In genomic region chr19:11014403-11014911, GRCh38 we compare ENCODE assay signal across 12 cellular contexts.
"Had no signal": no experiment of that assay in that cellular context is flagged by ENCODE, and none has a peak within 500 bp of the region (broad histone marks: within the 10 kb centered on the region; RNA-seq: fewer than 3 reads in every experiment).

No MANE protein-coding gene starts in this region.

- H3K9me3 Mint-ChIP-seq: activated CD4-positive, alpha-beta memory T cell treated with anti-CD3 and anti-CD28 coated beads, Interleukin-2, amount 10 ng/mL, durations not matched to agents 7 days and 5 days; activated naive CD8-positive, alpha-beta T cell treated with anti-CD3 and anti-CD28 coated beads, Interleukin-2, amount 10 ng/mL, durations not matched to agents 7 days and 5 days; naive thymus-derived CD8-positive, alpha-beta T cell; stimulated activated naive CD8-positive, alpha-beta T cell treated with anti-CD3 and anti-CD28 coated beads, Interleukin-15, Interleukin-2, amounts not matched to agents 100 ng/mL and 50 ng/mL, for 24 hours had no signal

- H3K4me1 Mint-ChIP-seq: activated CD4-positive, alpha-beta memory T cell treated with anti-CD3 and anti-CD28 coated beads, Interleukin-2, amount 10 ng/mL, durations not matched to agents 7 days and 5 days; activated naive CD8-positive, alpha-beta T cell treated with anti-CD3 and anti-CD28 coated beads, Interleukin-2, amount 10 ng/mL, durations not matched to agents 7 days and 5 days had no signal

- H3K27me3 Mint-ChIP-seq: activated CD4-positive, alpha-beta memory T cell treated with anti-CD3 and anti-CD28 coated beads, Interleukin-2, amount 10 ng/mL, durations not matched to agents 7 days and 5 days; activated naive CD8-positive, alpha-beta T cell treated with anti-CD3 and anti-CD28 coated beads, Interleukin-2, amount 10 ng/mL, durations not matched to agents 7 days and 5 days; naive thymus-derived CD8-positive, alpha-beta T cell; stimulated activated naive CD8-positive, alpha-beta T cell treated with anti-CD3 and anti-CD28 coated beads, Interleukin-15, Interleukin-2, amounts not matched to agents 100 ng/mL and 50 ng/mL, for 24 hours had no signal

- H3K27ac Mint-ChIP-seq: activated CD4-positive, alpha-beta memory T cell treated with anti-CD3 and anti-CD28 coated beads, Interleukin-2, amount 10 ng/mL, durations not matched to agents 7 days and 5 days; activated naive CD8-positive, alpha-beta T cell treated with anti-CD3 and anti-CD28 coated beads, Interleukin-2, amount 10 ng/mL, durations not matched to agents 7 days and 5 days; stimulated activated naive CD8-positive, alpha-beta T cell treated with anti-CD3 and anti-CD28 coated beads, Interleukin-15, Interleukin-2, amounts not matched to agents 100 ng/mL and 50 ng/mL, for 24 hours had no signal

- H3K4me1 ChIP-seq: colonic mucosa, upper lobe of right lung had no signal

- H3K27me3 ChIP-seq: colonic mucosa, upper lobe of right lung had no signal

- H3K4me3 ChIP-seq: colonic mucosa, mucosa of descending colon, upper lobe of right lung had no signal

- H3K27ac ChIP-seq: colonic mucosa, upper lobe of right lung had no signal

- H3K9me3 ChIP-seq: colonic mucosa, mucosa of descending colon, upper lobe of right lung had no signal

- DNase-seq: activated CD4-positive, alpha-beta memory T cell treated with anti-CD3 and anti-CD28 coated beads, Interleukin-2, amount 10 ng/mL, durations not matched to agents 7 days and 5 days; activated CD4-positive, alpha-beta T cell treated with anti-CD3 and anti-CD28 coated beads for 1 hour; activated naive CD8-positive, alpha-beta T cell treated with anti-CD3 and anti-CD28 coated beads, Interleukin-2, amount 10 ng/mL, durations not matched to agents 7 days and 5 days; anterior cingulate cortex; colonic mucosa; mammary epithelial cell; mucosa of descending colon; stimulated activated CD4-positive, alpha-beta T cell treated with anti-CD3 and anti-CD28 coated beads, Interleukin-4, amount 100 ng/mL, for 1 hour; stimulated activated CD8-positive, alpha-beta memory T cell treated with anti-CD3 and anti-CD28 coated beads, Interleukin-4, amount 100 ng/mL, for 48 hours; upper lobe of right lung had no signal

- ATAC-seq: mucosa of descending colon; naive thymus-derived CD8-positive, alpha-beta T cell; upper lobe of right lung had no signal

- H3K4me3 Mint-ChIP-seq: activated CD4-positive, alpha-beta memory T cell treated with anti-CD3 and anti-CD28 coated beads, Interleukin-2, amount 10 ng/mL, durations not matched to agents 7 days and 5 days; activated naive CD8-positive, alpha-beta T cell treated with anti-CD3 and anti-CD28 coated beads, Interleukin-2, amount 10 ng/mL, durations not matched to agents 7 days and 5 days; naive thymus-derived CD8-positive, alpha-beta T cell; stimulated activated naive CD8-positive, alpha-beta T cell treated with anti-CD3 and anti-CD28 coated beads, Interleukin-15, Interleukin-2, amounts not matched to agents 100 ng/mL and 50 ng/mL, for 24 hours had no signal
